29 cellular contexts compared by ENCODE assay signal in the genomic region with DNA sequence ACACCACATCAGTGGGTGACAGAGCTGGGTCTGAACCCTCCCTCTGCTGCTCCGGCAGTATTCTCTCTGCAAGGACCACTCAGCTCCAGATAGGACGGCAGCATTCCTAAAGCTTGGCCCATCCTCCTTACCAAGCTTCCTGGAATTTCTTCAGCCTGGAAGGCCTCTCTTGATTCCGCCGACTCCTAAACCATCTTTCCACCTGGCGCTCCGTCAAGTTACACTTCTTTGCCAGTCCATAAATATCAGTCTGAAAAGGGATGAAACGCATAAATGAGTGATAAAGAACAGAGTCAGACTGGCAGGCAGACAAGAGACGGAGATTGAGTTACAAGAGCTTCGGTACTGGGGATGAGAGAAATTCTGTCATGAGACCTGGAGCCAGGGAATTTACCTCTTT. TPM values are rescaled to one million over a fixed set of nuclear protein-coding genes. Genes with fewer than 3 reads are reported as not detected.
DNase-seq lines count a peak whose midpoint lies in the region; ATAC-seq and TF ChIP-seq lines count a peak whose summit lies in the region.
"Had no signal": no experiment of that assay in that cellular context is flagged by ENCODE, and none has a peak within 500 bp of the region (broad histone marks: within the 10 kb centered on the region; RNA-seq: fewer than 3 reads in every experiment).

No MANE protein-coding gene starts in this region.

- TF ChIP-seq POLR2A in adrenal gland (IDR thresholded peaks at IDR 0.05), result no peak

- H3K27me3 ChIP-seq in rectal smooth muscle tissue (ENCODE audit: control insufficient read depth, insufficient read depth, low read length) (no peaks in the 10 kb centered on the region), adrenal gland (no peaks in the 10 kb centered on the region)
- H3K27me3 ChIP-seq: BLaER1 treated with 17β-estradiol and CSF1 and Interleukin-3, amounts not matched to agents 10 nM and 100 nM had no signal

- TF ChIP-seq CTCF in adrenal gland (IDR thresholded peaks at IDR 0.05), result no peak

- no peaks in the 10 kb centered on the region for H3K27me3 Mint-ChIP-seq in activated naive CD8-positive, alpha-beta T cell treated with anti-CD3 and anti-CD28 coated beads, Interleukin-2, amount 50 U/mL, for 24 hours
- H3K27me3 Mint-ChIP-seq: B cell; CD4-positive, alpha-beta memory T cell; CD8-positive, alpha-beta memory T cell had no signal

- H3K9me3 Mint-ChIP-seq in activated naive CD8-positive, alpha-beta T cell treated with anti-CD3 and anti-CD28 coated beads, Interleukin-2, amount 50 U/mL, for 24 hours, result peaks cover 9% of the 10 kb centered on the region

- WGBS in adrenal gland, 4 donors, result 79 to 84% (median 80%) methylated on average over 9 of the region's 9 CpGs

- no peak overlapping the region for H3K4me3 Mint-ChIP-seq in activated naive CD8-positive, alpha-beta T cell treated with anti-CD3 and anti-CD28 coated beads, Interleukin-2, amount 50 U/mL, for 24 hours
- H3K4me3 Mint-ChIP-seq: B cell; CD4-positive, alpha-beta memory T cell; CD4-positive, CD25-positive, alpha-beta regulatory T cell; CD8-positive, alpha-beta memory T cell had no signal

- no peaks in the 10 kb centered on the region for H3K36me3 Mint-ChIP-seq in activated naive CD8-positive, alpha-beta T cell treated with anti-CD3 and anti-CD28 coated beads, Interleukin-2, amount 50 U/mL, for 24 hours (ENCODE audit: low read depth)
- H3K36me3 Mint-ChIP-seq: CD4-positive, CD25-positive, alpha-beta regulatory T cell had no signal

- H3K27ac Mint-ChIP-seq in activated naive CD8-positive, alpha-beta T cell treated with anti-CD3 and anti-CD28 coated beads, Interleukin-2, amount 50 U/mL, for 24 hours, result no peak overlapping the region
- H3K27ac Mint-ChIP-seq: B cell; CD4-positive, alpha-beta memory T cell; CD4-positive, CD25-positive, alpha-beta regulatory T cell; CD8-positive, alpha-beta memory T cell had no signal

- no peak for DNase-seq in left cardiac atrium
- DNase-seq in cardiac septum (ENCODE audit: low spot score), result no peak
- DNase-seq in left kidney (ENCODE audit: low read depth, low spot score), result peak; percentile 5
- no peak for DNase-seq in activated naive CD8-positive, alpha-beta T cell treated with anti-CD3 and anti-CD28 coated beads, Interleukin-2, amount 50 U/mL, for 24 hours
- DNase-seq in adrenal gland, result no peak
- DNase-seq: AML-193; CD4-positive, alpha-beta memory T cell; CD4-positive, CD25-positive, alpha-beta regulatory T cell; CD8-positive, alpha-beta memory T cell; COR-L47; DMS 273 treated with DMSO at 0.1 percent for 48 hours; DMS153; DMS53; DMS79; DND-41; EL; GDM1 had no signal

- ATAC-seq in left cardiac atrium, result peak; percentile 27 to 52
- no peak for ATAC-seq in activated naive CD8-positive, alpha-beta T cell treated with anti-CD3 and anti-CD28 coated beads, Interleukin-2, amount 50 U/mL, for 24 hours
- no peak for ATAC-seq in GM19397 (IDR thresholded peaks at IDR 0.05; ENCODE audit: unreplicated experiment)
- ATAC-seq: A549, GM12878 had no signal

- H3K36me3 ChIP-seq in rectal smooth muscle tissue (ENCODE audit: control insufficient read depth, insufficient read depth, low read length) (no peaks in the 10 kb centered on the region), adrenal gland (replicated peaks in 1 of 2) (no peaks in the 10 kb centered on the region)
- H3K36me3 ChIP-seq: BLaER1 treated with 17β-estradiol and CSF1 and Interleukin-3, amounts not matched to agents 10 nM and 100 nM had no signal

- intact Hi-C loops in left cardiac atrium (cut with DNase I) (no loop called here), cardiac septum (cut with DNase I) (no loop called here), adrenal gland (cut with DNase I) (no loop called here)

- H3K4me1 ChIP-seq in rectal smooth muscle tissue (ENCODE audit: control insufficient read depth, insufficient read depth, low read length), result no peaks in the 10 kb centered on the region
- no peaks in the 10 kb centered on the region for H3K4me1 ChIP-seq in adrenal gland (replicated peaks in 1 of 2)
- H3K4me1 ChIP-seq: A549; BLaER1 treated with 17β-estradiol and CSF1 and Interleukin-3, amounts not matched to agents 10 nM and 100 nM had no signal

- no peaks in the 10 kb centered on the region for H3K9me3 ChIP-seq in adrenal gland (replicated peaks in 1 of 3)

- H3K4me1 Mint-ChIP-seq in activated naive CD8-positive, alpha-beta T cell treated with anti-CD3 and anti-CD28 coated beads, Interleukin-2, amount 50 U/mL, for 24 hours, result no peaks in the 10 kb centered on the region
- H3K4me1 Mint-ChIP-seq: B cell; CD4-positive, alpha-beta memory T cell; CD4-positive, CD25-positive, alpha-beta regulatory T cell; CD8-positive, alpha-beta memory T cell had no signal

- H3K4me3 ChIP-seq in rectal smooth muscle tissue (ENCODE audit: low read length), result no peak overlapping the region
- no peak overlapping the region for H3K4me3 ChIP-seq in adrenal gland
- H3K4me3 ChIP-seq: A549; BLaER1 treated with 17β-estradiol and CSF1 and Interleukin-3, amounts not matched to agents 10 nM and 100 nM; GM12878 had no signal

- H3K9ac ChIP-seq in rectal smooth muscle tissue (ENCODE audit: low read length), result no peak overlapping the region
- H3K9ac ChIP-seq: BLaER1 treated with 17β-estradiol and CSF1 and Interleukin-3, amounts not matched to agents 10 nM and 100 nM had no signal

- H3K27ac ChIP-seq in rectal smooth muscle tissue (ENCODE audit: low read depth, low read length) (peak overlapping the region; percentile 23), adrenal gland (no peak overlapping the region)
- H3K27ac ChIP-seq: 22Rv1; A549; BLaER1 treated with 17β-estradiol and CSF1 and Interleukin-3, amounts not matched to agents 10 nM and 100 nM; C4-2B had no signal

RNA-seq across cellular contexts. Expression of a gene that starts 44.3 kb away (rescaled TPM):
- total RNA-seq in left cardiac atrium (under 1 TPM in 1 of 2 donors, not detected in 1; 0.18 TPM), cardiac septum (0.24 TPM), adrenal gland (not detected)
- under 1 TPM in 2 of 3 donors, not detected in 1; 0.07 to 0.08 TPM for polyA plus RNA-seq in adrenal gland
- total RNA-seq: A172, Daoy, G401, GM12878 had no signal
- polyA plus RNA-seq: A549; BJ; CD8-positive, alpha-beta memory T cell; GM12878 had no signal

Comparison
In these comparisons a context has a peak if more than half of its experiments do, and no peak if none do; other contexts are left out.
1. ATAC-seq: peak in left cardiac atrium (2 of 2); none in activated naive CD8-positive, alpha-beta T cell treated with anti-CD3 and anti-CD28 coated beads, Interleukin-2, amount 50 U/mL, for 24 hours (single experiment) and GM19397 (single experiment).